8 cellular contexts compared by ENCODE assay signal in genomic region chr14:68793734-68794129, GRCh38. TPM values are rescaled to one million over a fixed set of nuclear protein-coding genes. Genes with fewer than 3 reads are reported as not detected.
DNase-seq lines count a peak whose midpoint lies in the region; ATAC-seq, FAIRE-seq and TF ChIP-seq lines count a peak whose summit lies in the region.

No MANE protein-coding gene starts in this region.

- peak overlapping the region; percentile 97 to 100 (median 100) for H3K27ac Mint-ChIP-seq in nephron

- H3K36me3 Mint-ChIP-seq in nephron (ENCODE audit: low read depth): peaks cover 41% of the 10 kb centered on the region

- peak overlapping the region; percentile 97 for H3K9ac ChIP-seq in ES-I3 (ENCODE audit: low read depth, low read length)
- H3K9ac ChIP-seq in H1 (replicated peaks in 1 of 4; ENCODE audit: extremely low read depth in 1 of 4, low read depth in 3 of 4, low read length in 3 of 4): peak overlapping the region; percentile 91 to 97 (median 95)

- H3K79me2 ChIP-seq in H1 (ENCODE audit: control insufficient read depth in 1 of 2, insufficient read depth in 2 of 2, low read length in 2 of 2): peaks cover 26 to 53% of the 10 kb centered on the region in 2 experiments

- H4K5ac ChIP-seq in H1 (ENCODE audit: insufficient read length, low read depth, low read length): peak overlapping the region; percentile 95

- ATAC-seq in left colon: no peak
- no peak for ATAC-seq in GM19463 (IDR thresholded peaks at IDR 0.05; ENCODE audit: unreplicated experiment)
- ATAC-seq in GM19395 (IDR thresholded peaks at IDR 0.05; ENCODE audit: unreplicated experiment): no peak
- ATAC-seq in GM19035 (IDR thresholded peaks at IDR 0.05; ENCODE audit: unreplicated experiment): no peak

- peak overlapping the region; percentile 79 for H3K56ac ChIP-seq in H1 (replicated peaks; ENCODE audit: insufficient read length, low read depth, low read length)

- H2BK20ac ChIP-seq in H1 (ENCODE audit: low read length): no peak overlapping the region

- H3K23ac ChIP-seq in H1 (ENCODE audit: insufficient read length): no peak overlapping the region

- peak overlapping the region; percentile 79 to 99 (median 94) for H3K4me3 ChIP-seq in H1 (ENCODE audit: extremely low read depth in 1 of 4, insufficient read depth in 2 of 4, low read depth in 3 of 4, low read length in 4 of 4)

- H3K4ac ChIP-seq in H1 (replicated peaks; ENCODE audit: insufficient read length, low read depth, low read length): peak overlapping the region; percentile 63

- WGBS in H1 (ENCODE audit: extremely low coverage in 1 of 2, insufficient coverage in 1 of 2, insufficient read length in 1 of 2, insufficient replicate concordance in 2 of 2, low coverage in 1 of 2, low lambda C conversion rate in 2 of 2, missing lambda C conversion rate in 1 of 2), 2 experiments: 1% methylated on average over 30 of the region's 33 CpGs; no CpG with 5 or more reads in 1 of the 2 experiments

- peak overlapping the region; percentile 95 for H3K18ac ChIP-seq in H1 (ENCODE audit: extremely low read depth, low read length)

- intact Hi-C loops in left colon (cut with DNase I, micrococcal nuclease): no loop called here

- H2BK12ac ChIP-seq in H1 (ENCODE audit: low read depth, low read length): peak overlapping the region; percentile 93; the same call in 1 of the 2 replicates

- H4K8ac ChIP-seq in H1 (ENCODE audit: extremely low read depth, insufficient read depth, low read length): peak overlapping the region; percentile 99; the same call in 1 of the 2 replicates

- peaks cover 18% of the 10 kb centered on the region for H3K4me1 Mint-ChIP-seq in nephron

- H3K4me1 ChIP-seq in ES-I3 (ENCODE audit: insufficient read depth, low read length) (peaks cover 12% of the 10 kb centered on the region), H1 (replicated peaks in 1 of 4; ENCODE audit: control insufficient read depth in 3 of 4, insufficient read depth in 4 of 4, low read length in 3 of 4) (peaks cover 5 to 32% (median 17%) of the 10 kb centered on the region in 4 experiments)

- no peaks in the 10 kb centered on the region for H3K27me3 ChIP-seq in H1 (replicated peaks in 1 of 4; ENCODE audit: control insufficient read depth in 3 of 4, extremely low read depth in 1 of 4, insufficient read depth in 3 of 4, low read length in 3 of 4)

- H3K14ac ChIP-seq in H1 (ENCODE audit: insufficient read length): no peak overlapping the region

- peak overlapping the region; percentile 96 to 97 for H3K4me2 ChIP-seq in H1 (ENCODE audit: insufficient read depth in 1 of 2, low read depth in 2 of 2, low read length in 2 of 2)

- H2BK5ac ChIP-seq in H1 (ENCODE audit: low read depth, low read length): peak overlapping the region; percentile 99

- CTCF ChIA-PET in RWPE1 (lab: Yijun Ruan, JAX) (interaction anchor here (0.6 kb wide), 1 partner anchor 239 kb away, joined by 4 read pairs; no protein-coding TSS in a partner anchor), H1 (lab: Charles Lee; ENCODE audit: partially characterized antibody) (interaction anchor here (1.0 kb wide), 1 partner anchor 63 kb away, joined by 3 read pairs; no protein-coding TSS in a partner anchor)

- TF ChIP-seq CTCF in RWPE1 (conservative IDR thresholded peaks at IDR 0.05; ENCODE audit: low read depth) (no peak), H1 (IDR thresholded peaks at IDR 0.05; ENCODE audit: control extremely low read depth in 1 of 3, insufficient read depth in 1 of 3, low read depth in 1 of 3, low read length in 3 of 3) (no peak), nephron (IDR thresholded peaks at IDR 0.05; ENCODE audit: unreplicated experiment in 3 of 3) (no peak)

- H3K27ac ChIP-seq in RWPE1 (peak overlapping the region; percentile 99), H1 (ENCODE audit: low read depth, low read length) (peak overlapping the region; percentile 98)

- H3K27me3 Mint-ChIP-seq in nephron (ENCODE audit: low read depth): peaks cover 10% of the 10 kb centered on the region

- TF ChIP-seq POLR2A in H1 (IDR thresholded peaks at IDR 0.05; ENCODE audit: control extremely low read depth in 1 of 2, low read depth in 2 of 2, low read length in 2 of 2): peak in 1 of 2 experiments; percentile 61; a peak in 2 of 3 replicates

- H3K36me3 ChIP-seq in ES-I3 (ENCODE audit: insufficient read depth, low read length) (peaks cover 21% of the 10 kb centered on the region), H1 (ENCODE audit: control insufficient read depth in 2 of 4, insufficient read depth in 4 of 4, low read length in 3 of 4) (peaks cover 13 to 24% (median 16%) of the 10 kb centered on the region in 4 experiments)

- no peak overlapping the region for H2AFZ ChIP-seq in H1 (ENCODE audit: low read length)

- no peak for TF ChIP-seq RAD21 in H1 (IDR thresholded peaks at IDR 0.05 in 1 of 2, conservative IDR thresholded peaks at IDR 0.05 in 1 of 2; ENCODE audit: low read depth in 2 of 2, low read length in 2 of 2)

- H2BK15ac ChIP-seq in H1 (ENCODE audit: low read length): no peak overlapping the region

- peak overlapping the region; percentile 45 for H4K91ac ChIP-seq in H1 (replicated peaks; ENCODE audit: insufficient read length, low read length)

- H2AK5ac ChIP-seq in H1 (ENCODE audit: low read depth, low read length): peak overlapping the region; percentile 87; the same call in 1 of the 2 replicates

- FAIRE-seq in H1 (lab: Jason Lieb, UNC): no peak

- H3K23me2 ChIP-seq in H1 (ENCODE audit: low read depth, low read length): peaks cover 17% of the 10 kb centered on the region; the same call in 1 of the 2 replicates

- peaks cover 9% of the 10 kb centered on the region; the same call in 1 of the 2 replicates for H3K79me1 ChIP-seq in H1 (ENCODE audit: low read depth, low read length)

- no peak overlapping the region for H2BK120ac ChIP-seq in H1 (replicated peaks; ENCODE audit: low read depth, low read length)

- DNase-seq in RWPE1 (ENCODE audit: low spot score) (no peak), H1 (ENCODE audit: low read depth in 1 of 2, low spot score in 2 of 2) (no peak), left colon (no peak)

- POLR2A ChIA-PET in RWPE1 (lab: Yijun Ruan, JAX; ENCODE audit: low non-redundant PET) (no interaction called here), H1 (lab: Charles Lee; ENCODE audit: partially characterized antibody) (interaction anchor here (0.7 to 9.6 kb wide), 50 partner anchors 9 to 1064 kb away, joined by 3 to 222 read pairs (median 5); no protein-coding TSS in a partner anchor)

- H3K9me3 Mint-ChIP-seq in nephron: no peaks in the 10 kb centered on the region

- peaks cover 29 to 31% of the 10 kb centered on the region in 2 experiments for H4K20me1 ChIP-seq in H1 (replicated peaks in 1 of 2; ENCODE audit: control insufficient read depth in 1 of 2, insufficient read depth in 2 of 2, low read length in 2 of 2)

- peak overlapping the region; percentile 99 to 100 (median 99) for H3K4me3 Mint-ChIP-seq in nephron

- no peaks in the 10 kb centered on the region for H3K9me3 ChIP-seq in ES-I3 (ENCODE audit: control insufficient read depth, insufficient read depth, low read length)
- H3K9me3 ChIP-seq in H1 (ENCODE audit: insufficient read depth in 2 of 2, low read depth in 1 of 2, low read length in 1 of 2): 0 out of 4 replicates have a peak, but pooled peaks cover 0 to 3% of the 10 kb centered on the region in 2 experiments

- TF ChIP-seq EP300 in H1 (IDR thresholded peaks at IDR 0.05; ENCODE audit: borderline replicate concordance in 1 of 2, low read depth in 2 of 2, low read length in 2 of 2): no peak

TF ChIP-seq in H1, 55 proteins besides CTCF, POLR2A, EP300 and RAD21:
- TF ChIP-seq SRF (IDR thresholded peaks at IDR 0.05; ENCODE audit: low read depth, low read length) (no peak), PHF8 (conservative IDR thresholded peaks at IDR 0.05; ENCODE audit: low read depth, low read length) (no peak; the same call in none of the 2 replicates), E2F6 (IDR thresholded peaks at IDR 0.05) (no peak), EZH2 (IDR thresholded peaks at IDR 0.05; ENCODE audit: low read depth, low read length, severe bottlenecking) (no peak), TAF1 (IDR thresholded peaks at IDR 0.05; ENCODE audit: low read depth, low read length) (no peak), RBBP5 (IDR thresholded peaks at IDR 0.05; ENCODE audit: borderline replicate concordance, low read depth, low read length) (0 out of 2 replicates have a peak, but pooled peaks have one; percentile 66)
TF ChIP-seq in H1: peak in this region for 1.

RNA-seq across cellular contexts. Expression of gene ZFP36L1, which starts 0.9 kb away (rescaled TPM):
- total RNA-seq in H1 (2021; fragmentation: NEBNext Ultra II Directional; extraction: Animal tissue kit (Norgen Biotek cat#: 25700)): 132 TPM in 2 replicates
- 80.4 and 136 TPM in 2 replicates for polyA plus RNA-seq in H1 (2011; rRNA removed)
- polyA plus RNA-seq in H1 (2011; cell fraction: cytosol; rRNA removed): 61.9 TPM
- 90.3 TPM for polyA plus RNA-seq in H1 (2011; cell fraction: nucleus; rRNA removed)
- polyA plus RNA-seq in H1 (2012, experiment 1 of 2): 89.6 to 126 TPM (median 117 TPM) in 4 replicates
- polyA plus RNA-seq in H1 (2012, experiment 2 of 2): 56.1 TPM
- polyA plus RNA-seq in H1 (2013, experiment 1 of 2): 127 TPM
- 135 TPM for polyA plus RNA-seq in H1 (2013, experiment 2 of 2)
- 19.5 and 20.6 TPM in 2 replicates for polyA minus RNA-seq in H1 (2011; rRNA and poly(A)+ RNA removed)
- polyA minus RNA-seq in H1 (2011; cell fraction: cytosol; rRNA and poly(A)+ RNA removed): 132 TPM
- 67.3 TPM for polyA minus RNA-seq in H1 (2011; cell fraction: nucleus; rRNA and poly(A)+ RNA removed)
- 100 to 1,000 TPM in 1 of 2 donors, 10 to 100 TPM in 1; 79.2 to 127 TPM for total RNA-seq in left colon
